Comparison of ENCODE assay signal across 24 cellular contexts in genomic region chrX:81779701-81780100, GRCh38.
A peak's percentile ranks its signal among the peaks of the same experiment; 100 is the strongest.
DNase-seq lines count a peak whose midpoint lies in the region; ATAC-seq, FAIRE-seq and TF ChIP-seq lines count a peak whose summit lies in the region.
"Had no signal": no experiment of that assay in that cellular context is flagged by ENCODE, and none has a peak within 500 bp of the region (broad histone marks: within the 10 kb centered on the region; RNA-seq: fewer than 3 reads in every experiment).

No MANE protein-coding gene starts in this region.

- H3K4me1 ChIP-seq in breast epithelium: no peaks in the 10 kb centered on the region
- no peaks in the 10 kb centered on the region for H3K4me1 ChIP-seq in trophoblast cell (ENCODE audit: control insufficient read depth in 1 of 2, insufficient read depth in 2 of 2, low read length in 2 of 2)
- no peaks in the 10 kb centered on the region for H3K4me1 ChIP-seq in kidney (ENCODE audit: control insufficient read depth in 1 of 2, insufficient read depth in 1 of 2, low read depth in 1 of 2, low read length in 2 of 2)
- H3K4me1 ChIP-seq: A549, Caco-2 had no signal

- no peaks in the 10 kb centered on the region for H3K27me3 Mint-ChIP-seq in MCF 10A (ENCODE audit: insufficient read depth, unreplicated experiment)
- H3K27me3 Mint-ChIP-seq in stimulated activated naive B cell treated with anti-CD40 and anti-IgM and Interleukin-4, amounts not matched to agents 10 μg/mL and 1 μg/mL and 100 μg/mL, for 72 hours: no peaks in the 10 kb centered on the region
- H3K27me3 Mint-ChIP-seq: CD4-positive, alpha-beta T cell had no signal

- H3K79me2 ChIP-seq in trophoblast cell (ENCODE audit: control insufficient read depth, insufficient read depth, low read length, poor library complexity): no peaks in the 10 kb centered on the region

- no peak overlapping the region for H3K14ac ChIP-seq in trophoblast cell (ENCODE audit: low read length)

- H3K36me3 ChIP-seq in breast epithelium: no peaks in the 10 kb centered on the region
- no peaks in the 10 kb centered on the region for H3K36me3 ChIP-seq in trophoblast cell (ENCODE audit: control insufficient read depth in 1 of 2, insufficient read depth in 2 of 2, low read length in 2 of 2)
- H3K36me3 ChIP-seq in kidney (ENCODE audit: control insufficient read depth in 1 of 2, insufficient read depth in 2 of 2, low read length in 2 of 2): no peaks in the 10 kb centered on the region

- ATAC-seq in stimulated activated naive B cell treated with anti-CD40 and anti-IgM and Interleukin-4, amounts not matched to agents 10 μg/mL and 1 μg/mL and 100 μg/mL, for 72 hours (replicated peaks): no peak
- ATAC-seq: A549, GM23338 had no signal

- no peak overlapping the region for H3K23ac ChIP-seq in trophoblast cell (ENCODE audit: low read length)

- CTCF ChIA-PET in MCF 10A (lab: Yijun Ruan, JAX): interaction anchor here (1.2 kb wide), 1 partner anchor 60 kb away, joined by 4 read pairs; no protein-coding TSS in a partner anchor

- no peaks in the 10 kb centered on the region for H3K79me1 ChIP-seq in trophoblast cell (ENCODE audit: low read length)

- no peak overlapping the region for H3K27ac ChIP-seq in breast epithelium
- H3K27ac ChIP-seq in trophoblast cell (ENCODE audit: low read depth, low read length): no peak overlapping the region
- no peak overlapping the region for H3K27ac ChIP-seq in kidney (ENCODE audit: low read depth in 2 of 2, low read length in 2 of 2)
- H3K27ac ChIP-seq: 22Rv1, A549, C4-2B, HL-60 had no signal

- no peak overlapping the region for H3K4me3 Mint-ChIP-seq in MCF 10A (ENCODE audit: unreplicated experiment)
- H3K4me3 Mint-ChIP-seq in stimulated activated naive B cell treated with anti-CD40 and anti-IgM and Interleukin-4, amounts not matched to agents 10 μg/mL and 1 μg/mL and 100 μg/mL, for 72 hours: no peak overlapping the region
- H3K4me3 Mint-ChIP-seq: CD4-positive, alpha-beta T cell; GM23338 had no signal

- H3K36me3 Mint-ChIP-seq in MCF 10A (ENCODE audit: insufficient read depth, unreplicated experiment): no peaks in the 10 kb centered on the region
- no peaks in the 10 kb centered on the region for H3K36me3 Mint-ChIP-seq in stimulated activated naive B cell treated with anti-CD40 and anti-IgM and Interleukin-4, amounts not matched to agents 10 μg/mL and 1 μg/mL and 100 μg/mL, for 72 hours

- H2AFZ ChIP-seq in trophoblast cell (ENCODE audit: insufficient read depth, low read length, poor library complexity): no peak overlapping the region
- H2AFZ ChIP-seq: GM23338 had no signal

- TF ChIP-seq POLR2A in breast epithelium (IDR thresholded peaks at IDR 0.05): no peak

- BruUV-seq in MCF 10A (replicated peaks; lab: Mats Ljungman, UMichigan): no TSS peak

- H3K4me1 Mint-ChIP-seq in MCF 10A (ENCODE audit: insufficient read depth, unreplicated experiment): no peaks in the 10 kb centered on the region
- H3K4me1 Mint-ChIP-seq in stimulated activated naive B cell treated with anti-CD40 and anti-IgM and Interleukin-4, amounts not matched to agents 10 μg/mL and 1 μg/mL and 100 μg/mL, for 72 hours: no peaks in the 10 kb centered on the region
- H3K4me1 Mint-ChIP-seq: GM23338 had no signal

- H3K18ac ChIP-seq in trophoblast cell (ENCODE audit: low read length): no peak overlapping the region

- no peak overlapping the region for H3K27ac Mint-ChIP-seq in MCF 10A (ENCODE audit: low read depth, unreplicated experiment)
- no peak overlapping the region for H3K27ac Mint-ChIP-seq in stimulated activated naive B cell treated with anti-CD40 and anti-IgM and Interleukin-4, amounts not matched to agents 10 μg/mL and 1 μg/mL and 100 μg/mL, for 72 hours
- H3K27ac Mint-ChIP-seq: CD4-positive, alpha-beta T cell; GM23338 had no signal

- no peak overlapping the region for H4K91ac ChIP-seq in trophoblast cell (ENCODE audit: low read depth, low read length)

- no peak overlapping the region for H2BK5ac ChIP-seq in trophoblast cell (ENCODE audit: low read depth, low read length, poor library complexity)

- no peak overlapping the region for H2BK12ac ChIP-seq in trophoblast cell (ENCODE audit: low read length)

- H3K4me3 ChIP-seq in breast epithelium (no peak overlapping the region), epithelial cell of esophagus (ENCODE audit: low read length) (no peak overlapping the region), trophoblast cell (ENCODE audit: low read depth, low read length) (no peak overlapping the region), kidney (ENCODE audit: low read length in 2 of 2) (no peak overlapping the region)
- H3K4me3 ChIP-seq: A549, GM23338 had no signal

- H3K9ac ChIP-seq in trophoblast cell (ENCODE audit: low read length) (no peak overlapping the region), kidney (ENCODE audit: low read length in 2 of 2) (no peak overlapping the region)

- DNase-seq in MCF 10A (ENCODE audit: unreplicated experiment) (peak; percentile 36), breast epithelium (ENCODE audit: low spot score in 2 of 2) (no peak), epithelial cell of esophagus (ENCODE audit: low read depth) (peak; percentile 0), trophoblast cell (peak; percentile 23 to 60), kidney (no peak), OCI-M1 (lab: John Stamatoyannopoulos, UW) (no peak)
- DNase-seq in stimulated activated naive B cell treated with anti-CD40 and anti-IgM and Interleukin-4, amounts not matched to agents 10 μg/mL and 1 μg/mL and 100 μg/mL, for 72 hours: no peak
- DNase-seq: AML-193; Caco-2; CD4-positive, alpha-beta T cell; DMS153; DMS79; GDM1; HCEC 1CT had no signal

- no peak overlapping the region for H4K12ac ChIP-seq in trophoblast cell (ENCODE audit: low read depth, low read length)

- no peak overlapping the region for H2BK120ac ChIP-seq in trophoblast cell (ENCODE audit: insufficient read depth, low read length, poor library complexity)

- TF ChIP-seq CTCF in MCF 10A (IDR thresholded peaks at IDR 0.05; ENCODE audit: unreplicated experiment) (no peak), breast epithelium (IDR thresholded peaks at IDR 0.05) (no peak), epithelial cell of esophagus (IDR thresholded peaks at IDR 0.05; ENCODE audit: insufficient read depth, low read depth, low read length, missing control alignments) (no peak), kidney (IDR thresholded peaks at IDR 0.05; ENCODE audit: borderline replicate concordance, extremely low read depth, insufficient read depth) (no peak)

- H4K8ac ChIP-seq in trophoblast cell (ENCODE audit: low read depth, low read length): no peak overlapping the region

- no CpG with 5 or more reads among the region's 2 CpGs for WGBS in trophoblast cell (ENCODE audit: extremely low coverage, insufficient coverage, insufficient read length)

- H3K4ac ChIP-seq in trophoblast cell (ENCODE audit: low read depth, low read length): no peak overlapping the region

- no peak overlapping the region for H3K4me2 ChIP-seq in trophoblast cell (ENCODE audit: low read length)
- H3K4me2 ChIP-seq: A549, GM23338 had no signal

- intact Hi-C loops in MCF 10A (cut with micrococcal nuclease): no loop called here
- intact Hi-C loops in breast epithelium (cut with DNase I; ENCODE audit: low total_unique reads): no loop called here
- intact Hi-C loops in kidney (cut with DNase I): no loop called here

- H3K27me3 ChIP-seq in breast epithelium (peaks cover 0 to 10% of the 10 kb centered on the region in 2 donors), trophoblast cell (ENCODE audit: insufficient read depth, low read length) (no peaks in the 10 kb centered on the region)

- no peak overlapping the region for H2AK5ac ChIP-seq in trophoblast cell (ENCODE audit: low read length)

- H3K9me3 Mint-ChIP-seq in MCF 10A (ENCODE audit: unreplicated experiment): peaks cover 10% of the 10 kb centered on the region
- peaks cover 7 to 15% of the 10 kb centered on the region in 2 donors for H3K9me3 Mint-ChIP-seq in stimulated activated naive B cell treated with anti-CD40 and anti-IgM and Interleukin-4, amounts not matched to agents 10 μg/mL and 1 μg/mL and 100 μg/mL, for 72 hours
- H3K9me3 Mint-ChIP-seq: CD4-positive, alpha-beta T cell had no signal

- POLR2A ChIA-PET in MCF 10A (lab: Yijun Ruan, JAX): no interaction called here

- H3K9me3 ChIP-seq in breast epithelium: no peaks in the 10 kb centered on the region
- no peaks in the 10 kb centered on the region for H3K9me3 ChIP-seq in trophoblast cell (ENCODE audit: insufficient read depth, low read depth, low read length)
- H3K9me3 ChIP-seq in kidney (ENCODE audit: control insufficient read depth in 1 of 2, low read length in 2 of 2): no peaks in the 10 kb centered on the region
- H3K9me3 ChIP-seq: A549, Caco-2 had no signal

- no peak for FAIRE-seq in kidney (lab: Jason Lieb, UNC)
- FAIRE-seq: A549, D721Med, GM12892, GM18507, H54, HTR-8/SVneo had no signal

Comparison
In these comparisons a context has a peak if more than half of its experiments do, and no peak if none do; other contexts are left out.
1. DNase-seq: peak in MCF 10A (single experiment), epithelial cell of esophagus (single experiment) and trophoblast cell (2 of 2); none in breast epithelium (0 of 2), kidney (single experiment), stimulated activated naive B cell treated with anti-CD40 and anti-IgM and Interleukin-4, amounts not matched to agents 10 μg/mL and 1 μg/mL and 100 μg/mL, for 72 hours (single experiment) and OCI-M1 (single experiment).